8 cellular contexts compared by ENCODE assay signal in the genomic region with DNA sequence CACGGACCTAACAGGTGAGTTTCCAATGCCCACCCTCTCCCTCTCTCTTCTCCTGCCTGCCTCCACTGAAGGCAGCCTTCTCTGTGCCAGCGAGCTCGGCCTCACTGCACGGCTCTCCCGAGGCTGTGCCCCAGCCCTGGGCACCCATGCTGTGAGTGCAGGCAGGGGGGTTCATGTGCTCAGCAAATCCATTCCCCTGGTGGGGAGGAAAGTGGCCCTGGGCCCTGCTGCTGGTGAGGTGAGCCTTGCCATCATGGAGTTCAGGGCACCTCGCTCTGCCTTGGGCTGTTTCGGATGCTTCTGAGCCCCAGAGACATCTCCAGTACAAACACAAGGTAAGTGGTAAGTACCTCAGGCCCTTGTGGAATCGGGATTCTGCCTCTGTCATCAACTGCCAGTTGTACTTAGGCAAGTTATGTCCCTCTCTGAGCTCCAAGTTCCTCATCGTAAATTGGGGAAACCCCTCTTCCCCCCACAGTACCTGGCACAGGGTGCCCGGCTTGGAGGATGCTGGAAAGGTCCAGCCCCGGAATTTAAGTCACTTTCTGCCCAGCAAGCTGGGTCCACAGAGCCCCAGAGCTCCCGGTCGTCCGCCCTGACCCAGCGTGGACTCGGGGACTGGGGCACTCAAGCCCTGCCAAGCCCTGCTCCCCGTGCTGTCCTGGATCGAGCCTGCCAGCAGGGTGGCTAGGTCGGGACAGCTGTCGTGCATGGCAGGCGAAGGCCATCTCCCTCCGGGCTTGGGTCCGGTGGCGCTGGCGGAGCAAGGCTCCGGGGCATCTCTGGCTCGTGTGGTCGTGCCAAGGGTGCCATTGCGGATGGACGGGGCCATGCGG. TPM values are rescaled to one million over a fixed set of nuclear protein-coding genes. Genes with fewer than 3 reads are reported as not detected.
A peak's percentile ranks its signal among the peaks of the same experiment; 100 is the strongest.
DNase-seq lines count a peak whose midpoint lies in the region; FAIRE-seq and TF ChIP-seq lines count a peak whose summit lies in the region.

No MANE protein-coding gene starts in this region.

- WGBS in liver = 19% methylated on average over 31 of the region's 31 CpGs
- 24 to 34% methylated on average over 20 to 23 of the region's 31 CpGs for WGBS in thyroid gland, 2 donors

- H3K36me3 ChIP-seq in HAP-1 (replicated peaks) (peaks cover 37% of the 10 kb centered on the region), bronchial epithelial cell (ENCODE audit: control insufficient read depth, insufficient read depth, low read length) (peaks cover 13% of the 10 kb centered on the region), liver (ENCODE audit: control insufficient read depth in 4 of 4, insufficient read depth in 3 of 4, low read depth in 1 of 4, low read length in 3 of 4) (peaks cover 3 to 24% (median 6%) of the 10 kb centered on the region in 4 donors), thyroid gland (peaks cover 17 to 22% of the 10 kb centered on the region in 2 donors)

- no peak for TF ChIP-seq POLR2A in thyroid gland (IDR thresholded peaks at IDR 0.05)

- no peak for FAIRE-seq in bronchial epithelial cell (lab: Jason Lieb, UNC)

- in situ Hi-C loops in HAP-1 (cut with MboI; ENCODE audit: low sequenced_read_pairs) = no loop called here

- peaks cover 5% of the 10 kb centered on the region for H3K4me1 ChIP-seq in HAP-1
- peaks cover 11 to 66% (median 47%) of the 10 kb centered on the region in 4 donors for H3K4me1 ChIP-seq in liver (ENCODE audit: control insufficient read depth in 4 of 4, insufficient read depth in 4 of 4, low read length in 3 of 4)
- H3K4me1 ChIP-seq in thyroid gland = peaks cover 15 to 22% of the 10 kb centered on the region in 2 donors

- H3K9me3 ChIP-seq in HAP-1 (no peaks in the 10 kb centered on the region), liver (ENCODE audit: control insufficient read depth in 4 of 4, low read length in 3 of 4) (no peaks in the 10 kb centered on the region), thyroid gland (no peaks in the 10 kb centered on the region)

- no peaks in the 10 kb centered on the region for H3K27me3 ChIP-seq in HAP-1 (ENCODE audit: low read depth)
- no peaks in the 10 kb centered on the region for H3K27me3 ChIP-seq in bronchial epithelial cell (ENCODE audit: control insufficient read depth, insufficient read depth, low read length)
- H3K27me3 ChIP-seq in liver (ENCODE audit: control insufficient read depth in 4 of 4, insufficient read depth in 4 of 4, low read length in 3 of 4) = no peaks in the 10 kb centered on the region
- no peaks in the 10 kb centered on the region for H3K27me3 ChIP-seq in thyroid gland

- H3K4me3 ChIP-seq in GM12865 (ENCODE audit: low read depth, low read length) (peak overlapping the region; percentile 53), HAP-1 (peak overlapping the region; percentile 79), bronchial epithelial cell (ENCODE audit: low read depth, low read length) (peak overlapping the region; percentile 44), liver (ENCODE audit: low read depth in 1 of 3, low read length in 3 of 3) (peak overlapping the region in 2 of 3 donors; percentile 50 to 58), thyroid gland (replicated peaks in 1 of 3) (peak overlapping the region in 2 of 3 donors; percentile 64 to 97)

- TF ChIP-seq RAD21 in liver (IDR thresholded peaks at IDR 0.05) = no peak

- no peak overlapping the region for H3K9ac ChIP-seq in liver (ENCODE audit: low read depth in 1 of 2, low read length in 2 of 2)

- DNase-seq in GM12865 (ENCODE audit: low read depth) = no peak
- DNase-seq in HAP-1 (ENCODE audit: low spot score in 2 of 2) = no peak
- DNase-seq in MV-4-11 (lab: John Stamatoyannopoulos, UW) = peak; percentile 51
- DNase-seq in bronchial epithelial cell (ENCODE audit: low read depth) = no peak
- no peak for DNase-seq in thyroid gland
- DNase-seq in NK-92 treated with Interleukin-12 subunit alpha and Interleukin-12 subunit beta, amount 100 ng/mL, for 24 hours (lab: John Stamatoyannopoulos, UW) = no peak
- DNase-seq in posterior vena cava (ENCODE audit: low spot score) = no peak

- H3K27ac ChIP-seq in liver (ENCODE audit: low read depth in 1 of 2, low read length in 2 of 2) (peak overlapping the region; percentile 71 to 80), thyroid gland (peak overlapping the region; percentile 31 to 69 (median 48))

- no peak for TF ChIP-seq CTCF in GM12865 (IDR thresholded peaks at IDR 0.05; ENCODE audit: insufficient read depth, low read depth, low read length, missing control alignments)
- no peak for TF ChIP-seq CTCF in bronchial epithelial cell (IDR thresholded peaks at IDR 0.05; ENCODE audit: insufficient read depth, low read length, severe bottlenecking)
- no peak for TF ChIP-seq CTCF in liver (IDR thresholded peaks at IDR 0.05; ENCODE audit: low read depth, low read length, missing input control)
- no peak for TF ChIP-seq CTCF in thyroid gland (IDR thresholded peaks at IDR 0.05)

- intact Hi-C loops in thyroid gland (cut with DNase I) = no loop called here
- intact Hi-C loops in posterior vena cava (cut with DNase I) = no loop called here

TF ChIP-seq in liver, 16 proteins besides CTCF, POLR2A, EP300 and RAD21:
- TF ChIP-seq, protein P1, sequence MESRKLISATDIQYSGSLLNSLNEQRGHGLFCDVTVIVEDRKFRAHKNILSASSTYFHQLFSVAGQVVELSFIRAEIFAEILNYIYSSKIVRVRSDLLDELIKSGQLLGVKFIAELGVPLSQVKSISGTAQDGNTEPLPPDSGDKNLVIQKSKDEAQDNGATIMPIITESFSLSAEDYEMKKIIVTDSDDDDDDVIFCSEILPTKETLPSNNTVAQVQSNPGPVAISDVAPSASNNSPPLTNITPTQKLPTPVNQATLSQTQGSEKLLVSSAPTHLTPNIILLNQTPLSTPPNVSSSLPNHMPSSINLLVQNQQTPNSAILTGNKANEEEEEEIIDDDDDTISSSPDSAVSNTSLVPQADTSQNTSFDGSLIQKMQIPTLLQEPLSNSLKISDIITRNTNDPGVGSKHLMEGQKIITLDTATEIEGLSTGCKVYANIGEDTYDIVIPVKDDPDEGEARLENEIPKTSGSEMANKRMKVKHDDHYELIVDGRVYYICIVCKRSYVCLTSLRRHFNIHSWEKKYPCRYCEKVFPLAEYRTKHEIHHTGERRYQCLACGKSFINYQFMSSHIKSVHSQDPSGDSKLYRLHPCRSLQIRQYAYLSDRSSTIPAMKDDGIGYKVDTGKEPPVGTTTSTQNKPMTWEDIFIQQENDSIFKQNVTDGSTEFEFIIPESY (IDR thresholded peaks at IDR 0.05) = no peak
- TF ChIP-seq, protein P2, sequence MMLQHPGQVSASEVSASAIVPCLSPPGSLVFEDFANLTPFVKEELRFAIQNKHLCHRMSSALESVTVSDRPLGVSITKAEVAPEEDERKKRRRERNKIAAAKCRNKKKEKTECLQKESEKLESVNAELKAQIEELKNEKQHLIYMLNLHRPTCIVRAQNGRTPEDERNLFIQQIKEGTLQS (IDR thresholded peaks at IDR 0.05) = no peak
- TF ChIP-seq HNF4A (conservative IDR thresholded peaks at IDR 0.05) (no peak), HNF4G (IDR thresholded peaks at IDR 0.05) (no peak), GABPA (IDR thresholded peaks at IDR 0.05 in 1 of 2, conservative IDR thresholded peaks at IDR 0.05 in 1 of 2) (no peak), TAF1 (conservative IDR thresholded peaks at IDR 0.05) (no peak), FOXA1 (IDR thresholded peaks at IDR 0.05) (no peak), FOXA2 (IDR thresholded peaks at IDR 0.05) (no peak), YY1 (IDR thresholded peaks at IDR 0.05) (no peak), SP1 (IDR thresholded peaks at IDR 0.05) (no peak), RXRA (IDR thresholded peaks at IDR 0.05) (no peak), NR2F2 (IDR thresholded peaks at IDR 0.05) (no peak), JUND (IDR thresholded peaks at IDR 0.05) (no peak), EGR1 (IDR thresholded peaks at IDR 0.05; ENCODE audit: low read depth in 2 of 2) (no peak)
- TF ChIP-seq, protein P3, sequence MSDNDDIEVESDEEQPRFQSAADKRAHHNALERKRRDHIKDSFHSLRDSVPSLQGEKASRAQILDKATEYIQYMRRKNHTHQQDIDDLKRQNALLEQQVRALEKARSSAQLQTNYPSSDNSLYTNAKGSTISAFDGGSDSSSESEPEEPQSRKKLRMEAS (IDR thresholded peaks at IDR 0.05) = no peak
- TF ChIP-seq, protein P4, sequence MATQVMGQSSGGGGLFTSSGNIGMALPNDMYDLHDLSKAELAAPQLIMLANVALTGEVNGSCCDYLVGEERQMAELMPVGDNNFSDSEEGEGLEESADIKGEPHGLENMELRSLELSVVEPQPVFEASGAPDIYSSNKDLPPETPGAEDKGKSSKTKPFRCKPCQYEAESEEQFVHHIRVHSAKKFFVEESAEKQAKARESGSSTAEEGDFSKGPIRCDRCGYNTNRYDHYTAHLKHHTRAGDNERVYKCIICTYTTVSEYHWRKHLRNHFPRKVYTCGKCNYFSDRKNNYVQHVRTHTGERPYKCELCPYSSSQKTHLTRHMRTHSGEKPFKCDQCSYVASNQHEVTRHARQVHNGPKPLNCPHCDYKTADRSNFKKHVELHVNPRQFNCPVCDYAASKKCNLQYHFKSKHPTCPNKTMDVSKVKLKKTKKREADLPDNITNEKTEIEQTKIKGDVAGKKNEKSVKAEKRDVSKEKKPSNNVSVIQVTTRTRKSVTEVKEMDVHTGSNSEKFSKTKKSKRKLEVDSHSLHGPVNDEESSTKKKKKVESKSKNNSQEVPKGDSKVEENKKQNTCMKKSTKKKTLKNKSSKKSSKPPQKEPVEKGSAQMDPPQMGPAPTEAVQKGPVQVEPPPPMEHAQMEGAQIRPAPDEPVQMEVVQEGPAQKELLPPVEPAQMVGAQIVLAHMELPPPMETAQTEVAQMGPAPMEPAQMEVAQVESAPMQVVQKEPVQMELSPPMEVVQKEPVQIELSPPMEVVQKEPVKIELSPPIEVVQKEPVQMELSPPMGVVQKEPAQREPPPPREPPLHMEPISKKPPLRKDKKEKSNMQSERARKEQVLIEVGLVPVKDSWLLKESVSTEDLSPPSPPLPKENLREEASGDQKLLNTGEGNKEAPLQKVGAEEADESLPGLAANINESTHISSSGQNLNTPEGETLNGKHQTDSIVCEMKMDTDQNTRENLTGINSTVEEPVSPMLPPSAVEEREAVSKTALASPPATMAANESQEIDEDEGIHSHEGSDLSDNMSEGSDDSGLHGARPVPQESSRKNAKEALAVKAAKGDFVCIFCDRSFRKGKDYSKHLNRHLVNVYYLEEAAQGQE (IDR thresholded peaks at IDR 0.05) = no peak
TF ChIP-seq in liver: peak in this region for 0.

RNA-seq across cellular contexts. Expression of a gene that starts 0.7 kb away (rescaled TPM):
- total RNA-seq in bronchial epithelial cell (21.1 and 34.8 TPM in 2 replicates), liver (10 to 100 TPM; 22.4 to 40.3 TPM), thyroid gland (10 to 100 TPM; 27.0 to 61.1 (median 38.9) TPM), posterior vena cava (10 to 100 TPM; 10.7 to 14.2 TPM)
- 10 to 100 TPM; 32.3 to 43.4 TPM for polyA plus RNA-seq in liver

RNA-seq across cellular contexts. Expression of a gene that starts 41.4 kb away (rescaled TPM):
- total RNA-seq in bronchial epithelial cell (13.3 and 16.8 TPM in 2 replicates), liver (10 to 100 TPM in 1 of 2 donors, 1 to 10 TPM in 1; 4.1 to 14.0 TPM), thyroid gland (10 to 100 TPM; 22.9 to 35.3 (median 25.1) TPM), posterior vena cava (10 to 100 TPM; 17.0 to 17.8 TPM)
- polyA plus RNA-seq in liver = 1 to 10 TPM; 4.0 to 5.3 TPM

RNA-seq across cellular contexts. Expression of a gene that starts 41.7 kb away (rescaled TPM):
- under 0.01 and 0.26 TPM in 2 replicates for total RNA-seq in bronchial epithelial cell
- under 1 TPM; 0.42 to 0.70 TPM for total RNA-seq in liver
- under 1 TPM; 0.33 to 0.75 TPM for polyA plus RNA-seq in liver
- total RNA-seq in thyroid gland = 1 to 10 TPM in 3 of 4 donors, under 1 TPM in 1; 0.25 to 4.1 (median 2.8) TPM
- under 1 TPM; 0.32 to 0.43 TPM for total RNA-seq in posterior vena cava
